1 cellular context compared by ENCODE assay signal in genomic region chr2:85539361-85540130, GRCh38.
A peak's percentile ranks its signal among the peaks of the same experiment; 100 is the strongest.
TF ChIP-seq lines count a peak whose summit lies in the region.

No MANE protein-coding gene starts in this region.

TF ChIP-seq in HepG2, 621 proteins besides CTCF, POLR2A, EP300 and RAD21 (continued from another document and continues in another):
- TF ChIP-seq PBX3 (CRISPR knock-in tag; IDR thresholded peaks at IDR 0.05; ENCODE audit: borderline replicate concordance), result no peak
- TF ChIP-seq ZNF496 (CRISPR knock-in tag; IDR thresholded peaks at IDR 0.05; ENCODE audit: insufficient replicate concordance), result no peak
- TF ChIP-seq YEATS2 (CRISPR knock-in tag; IDR thresholded peaks at IDR 0.05; ENCODE audit: borderline replicate concordance), result no peak
- no peak; the same call in 1 of the 2 replicates for TF ChIP-seq ATF2 (CRISPR knock-in tag; IDR thresholded peaks at IDR 0.05)
- peak; percentile 10; the same call in 1 of the 2 replicates for TF ChIP-seq STAG1 (CRISPR knock-in tag; IDR thresholded peaks at IDR 0.05)
- peak; percentile 11 for TF ChIP-seq CCDC6 (CRISPR knock-in tag; IDR thresholded peaks at IDR 0.05)
- TF ChIP-seq ZBTB46 (CRISPR knock-in tag; IDR thresholded peaks at IDR 0.05; ENCODE audit: borderline replicate concordance), result 0 out of 2 replicates have a peak, but pooled peaks have one; percentile 31
- no peak; the same call in 1 of the 2 replicates for TF ChIP-seq ZBTB39 (CRISPR knock-in tag; IDR thresholded peaks at IDR 0.05)
- peak; percentile 73; the same call in 1 of the 2 replicates for TF ChIP-seq ZNF670 (CRISPR knock-in tag; IDR thresholded peaks at IDR 0.05; ENCODE audit: borderline replicate concordance)
- TF ChIP-seq FOSL2 (CRISPR knock-in tag; IDR thresholded peaks at IDR 0.05), result no peak
- 0 out of 2 replicates have a peak, but pooled peaks have one; percentile 58 for TF ChIP-seq ZNF570 (CRISPR knock-in tag; IDR thresholded peaks at IDR 0.05; ENCODE audit: borderline replicate concordance)
- peak; percentile 87 for TF ChIP-seq ZFP41 (CRISPR knock-in tag; IDR thresholded peaks at IDR 0.05; ENCODE audit: borderline replicate concordance)
- TF ChIP-seq RERE (CRISPR knock-in tag; IDR thresholded peaks at IDR 0.05; ENCODE audit: low read depth), result no peak
- TF ChIP-seq ZNF543 (CRISPR knock-in tag; IDR thresholded peaks at IDR 0.05), result peak; percentile 76; the same call in 1 of the 2 replicates
- TF ChIP-seq EEA1 (CRISPR knock-in tag; IDR thresholded peaks at IDR 0.05; ENCODE audit: borderline replicate concordance), result peak; percentile 58; the same call in 1 of the 2 replicates
- TF ChIP-seq ZNF709 (CRISPR knock-in tag; IDR thresholded peaks at IDR 0.05), result peak; percentile 50
- TF ChIP-seq ZNF597 (CRISPR knock-in tag; IDR thresholded peaks at IDR 0.05), result no peak
- peak; percentile 87 for TF ChIP-seq MEIS1 (CRISPR knock-in tag; IDR thresholded peaks at IDR 0.05; ENCODE audit: borderline replicate concordance)
- TF ChIP-seq ZNF883 (CRISPR knock-in tag; IDR thresholded peaks at IDR 0.05; ENCODE audit: not compliant biosample characterization), result peak; percentile 89
- TF ChIP-seq MAFG (CRISPR knock-in tag; IDR thresholded peaks at IDR 0.05), result no peak
- TF ChIP-seq IRX3 (CRISPR knock-in tag; IDR thresholded peaks at IDR 0.05; ENCODE audit: borderline replicate concordance, low read depth), result peak; percentile 86; the same call in 1 of the 2 replicates
- TF ChIP-seq SYNCRIP (IDR thresholded peaks at IDR 0.05; ENCODE audit: insufficient read depth, low read depth, low read length), result no peak
- TF ChIP-seq ZFP36L2 (CRISPR knock-in tag; IDR thresholded peaks at IDR 0.05), result no peak
- peak; percentile 95 for TF ChIP-seq MXD3 (CRISPR knock-in tag; IDR thresholded peaks at IDR 0.05)
- TF ChIP-seq ZKSCAN1 (IDR thresholded peaks at IDR 0.05; ENCODE audit: low read length), result no peak
- TF ChIP-seq ZNF468 (CRISPR knock-in tag; IDR thresholded peaks at IDR 0.05), result no peak
- TF ChIP-seq THYN1 (CRISPR knock-in tag; IDR thresholded peaks at IDR 0.05; ENCODE audit: borderline replicate concordance, low read depth), result no peak
- TF ChIP-seq NFE2 (CRISPR knock-in tag; IDR thresholded peaks at IDR 0.05), result no peak
- no peak; the same call in 1 of the 2 replicates for TF ChIP-seq ZNF766 (CRISPR knock-in tag; IDR thresholded peaks at IDR 0.05; ENCODE audit: borderline replicate concordance)
- TF ChIP-seq SMYD3 (CRISPR knock-in tag; IDR thresholded peaks at IDR 0.05), result 0 out of 2 replicates have a peak, but pooled peaks have one; percentile 46
- TF ChIP-seq SALL2 (CRISPR knock-in tag; IDR thresholded peaks at IDR 0.05), result no peak
- peak; percentile 100 for TF ChIP-seq MXD1 (CRISPR knock-in tag; IDR thresholded peaks at IDR 0.05)
- no peak for TF ChIP-seq ZNF891 (CRISPR knock-in tag; IDR thresholded peaks at IDR 0.05)
- TF ChIP-seq ZNF3 (CRISPR knock-in tag; IDR thresholded peaks at IDR 0.05), result no peak
- no peak for TF ChIP-seq ZNF337 (CRISPR knock-in tag; IDR thresholded peaks at IDR 0.05; ENCODE audit: borderline replicate concordance, low read depth)
- no peak for TF ChIP-seq ZSCAN12 (CRISPR knock-in tag; IDR thresholded peaks at IDR 0.05)
- no peak for TF ChIP-seq ATAD3A (CRISPR knock-in tag; IDR thresholded peaks at IDR 0.05)
- TF ChIP-seq ZNF605 (CRISPR knock-in tag; IDR thresholded peaks at IDR 0.05), result peak; percentile 70; the same call in 1 of the 2 replicates
- 0 out of 2 replicates have a peak, but pooled peaks have one; percentile 78 for TF ChIP-seq FOXM1 (CRISPR knock-in tag; IDR thresholded peaks at IDR 0.05)
- no peak; the same call in 1 of the 2 replicates for TF ChIP-seq ZNF33B (CRISPR knock-in tag; IDR thresholded peaks at IDR 0.05)
- no peak for TF ChIP-seq RFXANK (CRISPR knock-in tag; IDR thresholded peaks at IDR 0.05)
- TF ChIP-seq ZSCAN29 (CRISPR knock-in tag; conservative IDR thresholded peaks at IDR 0.05), result no peak; the same call in 1 of the 2 replicates
- TF ChIP-seq DMTF1 (CRISPR knock-in tag; IDR thresholded peaks at IDR 0.05), result peak; percentile 86; the same call in 1 of the 2 replicates
- no peak for TF ChIP-seq HCFC1 (IDR thresholded peaks at IDR 0.05; ENCODE audit: low read depth, low read length)
- no peak for TF ChIP-seq RAD51 (IDR thresholded peaks at IDR 0.05; ENCODE audit: borderline replicate concordance)
- TF ChIP-seq SMARCE1 (IDR thresholded peaks at IDR 0.05; ENCODE audit: borderline replicate concordance), result no peak
- 0 out of 2 replicates have a peak, but pooled peaks have one; percentile 43 for TF ChIP-seq RARA (CRISPR knock-in tag; IDR thresholded peaks at IDR 0.05)
- peak; percentile 81; the same call in 1 of the 2 replicates for TF ChIP-seq ZMYM2 (CRISPR knock-in tag; IDR thresholded peaks at IDR 0.05)
- TF ChIP-seq ZNF614 (CRISPR knock-in tag; IDR thresholded peaks at IDR 0.05; ENCODE audit: borderline replicate concordance), result no peak
- TF ChIP-seq REXO4 (CRISPR knock-in tag; IDR thresholded peaks at IDR 0.05; ENCODE audit: borderline replicate concordance), result 0 out of 2 replicates have a peak, but pooled peaks have one; percentile 77
- peak; percentile 64; the same call in 1 of the 2 replicates for TF ChIP-seq ZNF768 (CRISPR knock-in tag; IDR thresholded peaks at IDR 0.05)
- TF ChIP-seq HNRNPK (IDR thresholded peaks at IDR 0.05; ENCODE audit: low read depth, low read length, poor library complexity, severe bottlenecking), result peak; percentile 100
- TF ChIP-seq GFI1 (CRISPR knock-in tag; IDR thresholded peaks at IDR 0.05; ENCODE audit: borderline replicate concordance), result peak; percentile 50; the same call in 1 of the 2 replicates
- peak; percentile 93 for TF ChIP-seq ZNF747 (CRISPR knock-in tag; IDR thresholded peaks at IDR 0.05; ENCODE audit: borderline replicate concordance)
